ENCODE assay signal across 29 cellular contexts in genomic region chr7:8441602-8442294, GRCh38. TPM values are rescaled to one million over a fixed set of nuclear protein-coding genes. Genes with fewer than 3 reads are reported as not detected.
DNase-seq lines count a peak whose midpoint lies in the region; ATAC-seq, FAIRE-seq and TF ChIP-seq lines count a peak whose summit lies in the region.
"Had no signal": no experiment of that assay in that cellular context is flagged by ENCODE, and none has a peak within 500 bp of the region (broad histone marks: within the 10 kb centered on the region; RNA-seq: fewer than 3 reads in every experiment).

No MANE protein-coding gene starts in this region.

- H3K27ac ChIP-seq in HUES6 (ENCODE audit: low read depth, low read length) (no peak overlapping the region), HepG2 (ENCODE audit: extremely low read length, insufficient read depth, low read length) (no peak overlapping the region)
- H3K27ac ChIP-seq: colonic mucosa, gastroesophageal sphincter, pancreas, sigmoid colon, tibial nerve had no signal

- H3K27me3 ChIP-seq in HUES6 (ENCODE audit: control insufficient read depth, insufficient read depth, low read length), result peaks cover 100% of the 10 kb centered on the region
- no peaks in the 10 kb centered on the region; a peak in 1 of 5 replicates for H3K27me3 ChIP-seq in HepG2 (ENCODE audit: control insufficient read depth in 1 of 2, insufficient read depth in 2 of 2, low read length in 2 of 2)

- no peak overlapping the region for H2AFZ ChIP-seq in HepG2 (ENCODE audit: low read length)

- TF ChIP-seq POLR2A in HepG2 (IDR thresholded peaks at IDR 0.05; ENCODE audit: insufficient read depth in 1 of 2, low read depth in 2 of 2, low read length in 2 of 2), result no peak

- H3K36me3 ChIP-seq in HUES6 (ENCODE audit: control insufficient read depth, insufficient read depth, low read length), result no peaks in the 10 kb centered on the region
- no peaks in the 10 kb centered on the region for H3K36me3 ChIP-seq in HepG2 (replicated peaks in 1 of 2; ENCODE audit: control insufficient read depth in 1 of 2, insufficient read depth in 2 of 2, low read length in 2 of 2)
- H3K36me3 ChIP-seq: colonic mucosa, gastroesophageal sphincter, pancreas, sigmoid colon, tibial nerve had no signal

- in situ Hi-C loops in HepG2 (cut with HindIII; ENCODE audit: extremely low pct_ligation_motif_present, low pct_unique_long_range_greater_than_20kb), result loop anchor here (10.0 kb wide), 1 partner anchor 273 kb away; no protein-coding TSS in a partner anchor

- H3K4me1 ChIP-seq in HUES6 (ENCODE audit: control insufficient read depth, insufficient read depth, low read length), result peaks cover 18% of the 10 kb centered on the region
- peaks cover 4% of the 10 kb centered on the region for H3K4me1 ChIP-seq in HepG2 (ENCODE audit: insufficient read depth, low read length)
- H3K4me1 ChIP-seq: colonic mucosa had no signal

- H3K36me3 Mint-ChIP-seq in brain (no peaks in the 10 kb centered on the region), progenitor cell of endocrine pancreas (ENCODE audit: insufficient read depth) (no peaks in the 10 kb centered on the region)
- peaks cover 12% of the 10 kb centered on the region for H3K36me3 Mint-ChIP-seq in activated CD4-positive, alpha-beta memory T cell treated with anti-CD3 and anti-CD28 coated beads for 36 hours
- H3K36me3 Mint-ChIP-seq: CD4-positive, CD25-positive, alpha-beta regulatory T cell had no signal

- H3K9me3 Mint-ChIP-seq in brain, result peaks cover 0 to 5% (median 0%) of the 10 kb centered on the region in 5 experiments
- H3K9me3 Mint-ChIP-seq in progenitor cell of endocrine pancreas (ENCODE audit: low read depth), result no peaks in the 10 kb centered on the region
- H3K9me3 Mint-ChIP-seq in activated CD4-positive, alpha-beta memory T cell treated with anti-CD3 and anti-CD28 coated beads for 36 hours, result peaks cover 5% of the 10 kb centered on the region

- H3K9me3 ChIP-seq in HUES6 (ENCODE audit: control insufficient read depth, insufficient read depth, low read depth, low read length), result no peaks in the 10 kb centered on the region
- H3K9me3 ChIP-seq in iPS-18c (ENCODE audit: control insufficient read depth, insufficient read depth, low read length), result no peaks in the 10 kb centered on the region
- no peaks in the 10 kb centered on the region for H3K9me3 ChIP-seq in HepG2 (ENCODE audit: low read length)
- H3K9me3 ChIP-seq: colonic mucosa, pancreas, SK-N-SH, tibial nerve had no signal

- no peaks in the 10 kb centered on the region for H4K20me1 ChIP-seq in HepG2 (ENCODE audit: insufficient read depth, low read length)

- peak overlapping the region in 2 of 5 experiments; percentile 39 to 85 for H3K27ac Mint-ChIP-seq in brain
- H3K27ac Mint-ChIP-seq in progenitor cell of endocrine pancreas, result no peak overlapping the region
- H3K27ac Mint-ChIP-seq in activated CD4-positive, alpha-beta memory T cell treated with anti-CD3 and anti-CD28 coated beads for 36 hours, result no peak overlapping the region
- H3K27ac Mint-ChIP-seq: CD4-positive, CD25-positive, alpha-beta regulatory T cell had no signal

- H3K4me3 ChIP-seq in HUES6 (ENCODE audit: low read depth, low read length) (peak overlapping the region; percentile 69), iPS-18c (ENCODE audit: insufficient read depth, low read depth, low read length) (peak overlapping the region; percentile 66), HepG2 (replicated peaks in 1 of 3; ENCODE audit: insufficient read depth in 1 of 3, low read depth in 2 of 3, low read length in 3 of 3) (no peak overlapping the region)
- H3K4me3 ChIP-seq: colonic mucosa, gastroesophageal sphincter, sigmoid colon, tibial nerve had no signal

- no peak overlapping the region for H3K4me2 ChIP-seq in HepG2 (ENCODE audit: low read depth, low read length)
- H3K4me2 ChIP-seq: SK-N-SH had no signal

- no peak for TF ChIP-seq RAD21 in HepG2 (CRISPR knock-in tag; IDR thresholded peaks at IDR 0.05)

- no peaks in the 10 kb centered on the region for H3K79me2 ChIP-seq in HepG2 (ENCODE audit: insufficient read depth, low read length)

- TF ChIP-seq CTCF in brain (conservative IDR thresholded peaks at IDR 0.05) (no peak), progenitor cell of endocrine pancreas (IDR thresholded peaks at IDR 0.05; ENCODE audit: unreplicated experiment) (no peak), HepG2 (CRISPR knock-in tag; IDR thresholded peaks at IDR 0.05) (no peak)

- ATAC-seq in HepG2, result no peak
- ATAC-seq: activated T-cell treated with anti-CD3 and anti-CD28 coated beads, Interleukin-2, amount 50 U/mL, for 72 hours; gastroesophageal sphincter; left lobe of liver; stimulated activated naive CD8-positive, alpha-beta T cell treated with anti-CD3 and anti-CD28 coated beads, Interleukin-15, amount 100 ng/mL, for 72 hours had no signal

- H3K4me3 Mint-ChIP-seq in brain (peak overlapping the region; percentile 81 to 90 (median 89)), progenitor cell of endocrine pancreas (ENCODE audit: low read depth) (peak overlapping the region; percentile 9)
- H3K4me3 Mint-ChIP-seq in activated CD4-positive, alpha-beta memory T cell treated with anti-CD3 and anti-CD28 coated beads for 36 hours, result no peak overlapping the region
- H3K4me3 Mint-ChIP-seq: CD4-positive, CD25-positive, alpha-beta regulatory T cell; stimulated activated naive CD8-positive, alpha-beta T cell treated with anti-CD3 and anti-CD28 coated beads, Interleukin-15, amount 100 ng/mL, for 72 hours had no signal

- 57% methylated on average over 38 of the region's 38 CpGs for WGBS in HepG2 (ENCODE audit: low lambda C conversion rate)

- H3K27me3 Mint-ChIP-seq in brain (peaks cover 87% of the 10 kb centered on the region), progenitor cell of endocrine pancreas (peaks cover 97% of the 10 kb centered on the region)
- peaks cover 68% of the 10 kb centered on the region for H3K27me3 Mint-ChIP-seq in activated CD4-positive, alpha-beta memory T cell treated with anti-CD3 and anti-CD28 coated beads for 36 hours

- intact Hi-C loops in activated CD4-positive, alpha-beta memory T cell treated with anti-CD3 and anti-CD28 coated beads for 36 hours (cut with micrococcal nuclease), result loop anchor here (1.0 kb wide), 1 partner anchor 8 kb away; the partner anchor contains the start of gene NXPH1
- intact Hi-C loops in HepG2 (cut with micrococcal nuclease; ENCODE audit: unreplicated experiment), result no loop called here

- TF ChIP-seq EP300 in HepG2 (IDR thresholded peaks at IDR 0.05; ENCODE audit: low read depth in 2 of 2, low read length in 2 of 2) (no peak), HepG2 (CRISPR knock-in tag; IDR thresholded peaks at IDR 0.05; ENCODE audit: borderline replicate concordance) (no peak)

- FAIRE-seq in HepG2 (lab: Jason Lieb, UNC), result no peak
- FAIRE-seq: bronchial epithelial cell, endometrium, G401.6, H54, pancreas had no signal

- no peak overlapping the region for H3K9ac ChIP-seq in HUES6 (ENCODE audit: low read length)
- no peak overlapping the region for H3K9ac ChIP-seq in HepG2 (ENCODE audit: insufficient read depth, low read depth, low read length)
- H3K9ac ChIP-seq: SK-N-SH had no signal

- BruUV-seq in HepG2 (replicated peaks; lab: Mats Ljungman, UMichigan), result no TSS peak

- H3K4me1 Mint-ChIP-seq in brain, result peaks cover 47% of the 10 kb centered on the region
- H3K4me1 Mint-ChIP-seq in progenitor cell of endocrine pancreas (ENCODE audit: low read depth), result peaks cover 21% of the 10 kb centered on the region
- peaks cover 9% of the 10 kb centered on the region for H3K4me1 Mint-ChIP-seq in activated CD4-positive, alpha-beta memory T cell treated with anti-CD3 and anti-CD28 coated beads for 36 hours (ENCODE audit: low read depth)

- CTCF ChIA-PET in activated CD4-positive, alpha-beta memory T cell treated with anti-CD3 and anti-CD28 coated beads for 36 hours (lab: Charles Lee), result no interaction called here
- CTCF ChIA-PET in HepG2 (lab: Yijun Ruan, JAX; ENCODE audit: low intra/inter-chr PET ratio, low total read pairs), result no interaction called here

- DNase-seq in progenitor cell of endocrine pancreas (ENCODE audit: low spot score, unreplicated experiment), result no peak
- DNase-seq in activated CD4-positive, alpha-beta memory T cell treated with anti-CD3 and anti-CD28 coated beads for 36 hours, result no peak
- DNase-seq in LoVo (ENCODE audit: low spot score), result no peak
- DNase-seq in HepG2 (ENCODE audit: low spot score), result no peak
- DNase-seq: activated CD4-positive, alpha-beta T cell treated with anti-CD3 and anti-CD28 coated beads for 4 hours; activated naive CD4-positive, alpha-beta T cell treated with anti-CD3 and anti-CD28 coated beads, Interleukin-2, amount 50 U/mL, for 16 hours; activated T-cell treated with anti-CD3 and anti-CD28 coated beads, Interleukin-2, amount 50 U/mL, for 72 hours; CD4-positive, CD25-positive, alpha-beta regulatory T cell; colonic mucosa; NCI-H1092; NCI-H187; OCI-M1; pancreas; sigmoid colon; SK-N-SH; stimulated activated naive CD8-positive, alpha-beta T cell treated with anti-CD3 and anti-CD28 coated beads, Interleukin-15, amount 100 ng/mL, for 72 hours; T-helper 2 cell had no signal

- POLR2A ChIA-PET in activated CD4-positive, alpha-beta memory T cell treated with anti-CD3 and anti-CD28 coated beads for 36 hours (lab: Charles Lee), result no interaction called here
- POLR2A ChIA-PET in HepG2 (lab: Yijun Ruan, JAX), result no interaction called here

RNA-seq across cellular contexts. Expression of gene NXPH1, which starts 8.3 kb away (rescaled TPM):
- 5.5 TPM for polyA plus RNA-seq in brain (ENCODE audit: insufficient read depth, low read depth, low replicate concordance)
- total RNA-seq in progenitor cell of endocrine pancreas, result not detected in 2 replicates
- not detected for total RNA-seq in activated CD4-positive, alpha-beta memory T cell treated with anti-CD3 and anti-CD28 coated beads for 36 hours
- not detected in 2 replicates for total RNA-seq in HepG2 (2016; rRNA removed; fragmentation: Illumina TruSeq; extraction: Trizol)
- total RNA-seq in HepG2 (2016; cell fraction: cytosol; rRNA removed; fragmentation: Illumina TruSeq; extraction: Trizol; ENCODE audit: low read depth), result not detected in 2 replicates
- not detected in 2 replicates for total RNA-seq in HepG2 (2016; cell fraction: insoluble cytoplasmic fraction; rRNA removed; fragmentation: Illumina TruSeq; extraction: Trizol)
- not detected in 2 replicates for total RNA-seq in HepG2 (2016; cell fraction: membrane; rRNA removed; fragmentation: Illumina TruSeq; extraction: Trizol)
- total RNA-seq in HepG2 (2016; cell fraction: nucleus; rRNA removed; fragmentation: Illumina TruSeq; extraction: Trizol), result not detected in 2 replicates
- not detected in 2 replicates for polyA plus RNA-seq in HepG2 (2011; rRNA removed)
- polyA plus RNA-seq in HepG2 (2011; cell fraction: cytosol; rRNA removed), result not detected in 2 replicates
- polyA plus RNA-seq in HepG2 (2011; cell fraction: nucleus; rRNA removed), result not detected in 2 replicates
- polyA plus RNA-seq in HepG2 (2012), result not detected in 2 replicates
- not detected in 2 replicates for polyA plus RNA-seq in HepG2 (2016; cell fraction: cytosol; fragmentation: Illumina TruSeq; extraction: Trizol; ENCODE audit: low read depth)
- not detected in 2 replicates for polyA plus RNA-seq in HepG2 (2016; cell fraction: insoluble cytoplasmic fraction; fragmentation: Illumina TruSeq; extraction: Trizol; ENCODE audit: low read depth)
- not detected in 2 replicates for polyA plus RNA-seq in HepG2 (2016; cell fraction: membrane; fragmentation: Illumina TruSeq; extraction: Trizol; ENCODE audit: low read depth)
- not detected in 2 replicates for polyA plus RNA-seq in HepG2 (2016; cell fraction: nucleus; fragmentation: Illumina TruSeq; extraction: Trizol; ENCODE audit: insufficient read depth, low read depth)
- not detected in 2 replicates for polyA minus RNA-seq in HepG2 (2011; rRNA and poly(A)+ RNA removed; ENCODE audit: low replicate concordance)
- not detected in 2 replicates for polyA minus RNA-seq in HepG2 (2011; cell fraction: cytosol; rRNA and poly(A)+ RNA removed)
- polyA minus RNA-seq in HepG2 (2011; cell fraction: nucleus; rRNA and poly(A)+ RNA removed), result not detected in 2 replicates
- total RNA-seq: activated CD8-positive, alpha-beta memory T cell treated with anti-CD3 and anti-CD28 coated beads for 36 hours; activated T-cell treated with anti-CD3 and anti-CD28 coated beads, Interleukin-2, amount 50 U/mL, for 72 hours; bronchial epithelial cell; CD4-positive, CD25-positive, alpha-beta regulatory T cell; gastroesophageal sphincter; left lobe of liver; mesenteric fat pad; pancreas; sigmoid colon; tibial nerve had no signal
- polyA plus RNA-seq: CD4-positive, CD25-positive, alpha-beta regulatory T cell; pancreas; sigmoid colon; SK-N-SH had no signal

Comparison
In these comparisons a context has a peak if more than half of its experiments do, and no peak if none do; other contexts are left out.
1. H3K4me3 ChIP-seq: peak in HUES6 (single experiment) and iPS-18c (single experiment); none in HepG2 (0 of 3).